1 cellular context compared by ENCODE assay signal in the genomic region with DNA sequence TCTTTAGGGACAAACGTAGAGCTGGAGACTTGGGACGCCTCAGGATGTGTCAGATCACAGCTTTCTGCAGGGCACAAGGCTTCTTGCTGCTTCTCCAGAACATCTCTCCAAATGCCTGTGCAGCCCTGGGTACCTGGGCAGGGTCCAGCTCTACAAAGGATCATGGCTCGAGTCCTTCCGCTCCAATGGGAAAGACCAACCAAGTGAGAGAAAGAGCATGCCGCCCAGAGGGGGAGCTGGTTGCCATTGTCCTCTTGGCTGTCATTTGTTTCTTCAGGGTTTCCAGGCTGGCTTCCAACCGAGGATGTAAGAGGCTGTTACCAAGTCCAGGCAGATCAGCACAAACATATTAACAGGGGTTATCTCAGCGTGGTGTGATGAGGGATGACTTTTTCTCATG.
TF ChIP-seq lines count a peak whose summit lies in the region.

No MANE protein-coding gene starts in this region.

TF ChIP-seq in GM23338, 12 proteins besides CTCF, POLR2A, EP300 and RAD21 (continued from another document):
- no peak for TF ChIP-seq ZNF462 (CRISPR knock-in tag; IDR thresholded peaks at IDR 0.05)
- TF ChIP-seq CREB1 (CRISPR knock-in tag; IDR thresholded peaks at IDR 0.05; ENCODE audit: low read depth), result no peak
